ENCODE assay signal across 1 cellular context in genomic region chr1:185017966-185018365, GRCh38.
TF ChIP-seq lines count a peak whose summit lies in the region.

No MANE protein-coding gene starts in this region.

TF ChIP-seq in K562, 482 proteins besides CTCF, POLR2A, EP300 and RAD21 (continued from another document):
- TF ChIP-seq RREB1 (CRISPR knock-in tag; IDR thresholded peaks at IDR 0.05) (no peak), ZNF41 (CRISPR knock-in tag; conservative IDR thresholded peaks at IDR 0.05) (no peak), HDAC3 (IDR thresholded peaks at IDR 0.05; ENCODE audit: borderline replicate concordance, partially characterized antibody) (no peak), HDAC2 (IDR thresholded peaks at IDR 0.05) (no peak), KLF6 (CRISPR knock-in tag; IDR thresholded peaks at IDR 0.05; ENCODE audit: borderline replicate concordance) (no peak), MEF2D (tag; conservative IDR thresholded peaks at IDR 0.05; ENCODE audit: low read depth) (no peak), CAMTA2 (CRISPR knock-in tag; conservative IDR thresholded peaks at IDR 0.05) (no peak), ZNF764 (CRISPR knock-in tag; IDR thresholded peaks at IDR 0.05; ENCODE audit: low read depth) (no peak), SP2 (IDR thresholded peaks at IDR 0.05; ENCODE audit: extremely low read depth, low read depth, low read length, poor library complexity, severe bottlenecking) (no peak), DIDO1 (tag; IDR thresholded peaks at IDR 0.05; ENCODE audit: low read depth) (no peak), ZNF512 (tag; IDR thresholded peaks at IDR 0.05) (no peak), TBP (optimal IDR thresholded peaks at IDR 0.05; ENCODE audit: low read depth, low read length) (no peak)
